ENCODE assay signal across 1 cellular context in the genomic region with DNA sequence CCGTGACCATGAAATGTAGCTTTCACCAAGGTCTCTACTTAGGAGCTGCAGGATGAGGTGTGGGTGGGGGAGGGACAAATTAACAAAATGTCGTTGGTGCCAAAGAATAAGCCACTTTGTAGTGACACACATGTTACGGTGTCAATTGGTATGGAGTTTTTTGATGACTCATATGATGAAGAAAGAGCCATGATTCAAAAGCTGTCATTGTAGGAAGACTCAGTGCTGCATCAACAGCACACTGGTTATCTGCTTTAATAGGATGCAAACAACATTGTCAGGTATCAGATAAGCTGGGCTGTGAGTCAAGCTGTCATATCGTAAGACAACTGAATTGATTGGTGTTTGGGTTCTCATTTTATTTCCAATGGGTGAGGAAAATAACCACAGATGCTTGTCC.
TF ChIP-seq lines count a peak whose summit lies in the region.

No MANE protein-coding gene starts in this region.

TF ChIP-seq in K562, 482 proteins besides CTCF, POLR2A, EP300 and RAD21 (continued from another document):
- TF ChIP-seq, protein P1, sequence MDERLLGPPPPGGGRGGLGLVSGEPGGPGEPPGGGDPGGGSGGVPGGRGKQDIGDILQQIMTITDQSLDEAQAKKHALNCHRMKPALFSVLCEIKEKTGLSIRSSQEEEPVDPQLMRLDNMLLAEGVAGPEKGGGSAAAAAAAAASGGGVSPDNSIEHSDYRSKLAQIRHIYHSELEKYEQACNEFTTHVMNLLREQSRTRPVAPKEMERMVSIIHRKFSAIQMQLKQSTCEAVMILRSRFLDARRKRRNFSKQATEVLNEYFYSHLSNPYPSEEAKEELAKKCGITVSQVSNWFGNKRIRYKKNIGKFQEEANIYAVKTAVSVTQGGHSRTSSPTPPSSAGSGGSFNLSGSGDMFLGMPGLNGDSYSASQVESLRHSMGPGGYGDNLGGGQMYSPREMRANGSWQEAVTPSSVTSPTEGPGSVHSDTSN (CRISPR knock-in tag; IDR thresholded peaks at IDR 0.05; ENCODE audit: low read depth), result no peak
- TF ChIP-seq, protein P1 (tag; conservative IDR thresholded peaks at IDR 0.05; ENCODE audit: low read depth), result peak; percentile 57
- TF ChIP-seq CBX5 (IDR thresholded peaks at IDR 0.05; ENCODE audit: borderline replicate concordance, low read depth) (no peak), MAFG (tag; conservative IDR thresholded peaks at IDR 0.05) (peak; percentile 67)
